ENCODE assay signal across 1 cellular context in the genomic region with DNA sequence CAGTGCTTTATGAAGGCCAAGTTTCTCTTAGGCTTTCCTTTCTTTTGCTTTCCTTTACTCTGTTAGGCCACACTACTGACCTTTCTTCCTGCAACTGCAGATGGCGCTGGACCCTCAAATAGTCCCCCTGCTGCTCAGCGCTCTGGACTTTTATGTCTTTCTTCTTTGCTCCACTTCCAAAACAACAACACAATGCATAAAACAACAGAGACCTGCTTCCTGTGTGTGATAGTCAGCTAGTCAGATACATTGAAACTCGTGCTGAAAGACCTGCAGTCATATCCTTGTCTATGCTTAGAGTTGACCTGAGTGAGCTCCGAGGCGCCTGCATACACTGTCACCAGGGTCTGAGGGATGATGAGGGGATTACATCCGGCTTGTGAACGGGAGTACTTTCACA.
TF ChIP-seq lines count a peak whose summit lies in the region.

No MANE protein-coding gene starts in this region.

TF ChIP-seq in H1, 55 proteins besides CTCF, POLR2A, EP300 and RAD21:
- no peak for TF ChIP-seq BACH1 (IDR thresholded peaks at IDR 0.05; ENCODE audit: low read length)
- TF ChIP-seq CEBPB (IDR thresholded peaks at IDR 0.05; ENCODE audit: low read depth, low read length): no peak
- TF ChIP-seq CHD2 (IDR thresholded peaks at IDR 0.05; ENCODE audit: low read length): no peak
